Comparison of ENCODE assay signal across 23 cellular contexts in genomic region chr7:82364048-82364447, GRCh38.
DNase-seq lines count a peak whose midpoint lies in the region; ATAC-seq and TF ChIP-seq lines count a peak whose summit lies in the region.
"Had no signal": no experiment of that assay in that cellular context is flagged by ENCODE, and none has a peak within 500 bp of the region (broad histone marks: within the 10 kb centered on the region; RNA-seq: fewer than 3 reads in every experiment).

No MANE protein-coding gene starts in this region.

- no peak overlapping the region for H3K14ac ChIP-seq in neuronal stem cell (ENCODE audit: low read length)

- H3K27ac ChIP-seq in left ventricle myocardium inferior (replicated peaks) = no peak overlapping the region
- peak overlapping the region; percentile 51 for H3K27ac ChIP-seq in neuronal stem cell (replicated peaks; ENCODE audit: low read length)
- H3K27ac ChIP-seq: BLaER1 had no signal

- no peak overlapping the region for H4K91ac ChIP-seq in neuronal stem cell (ENCODE audit: low read depth, low read length, poor library complexity)

- H3K9ac ChIP-seq in neuronal stem cell (ENCODE audit: low read depth, low read length, poor library complexity) = no peak overlapping the region
- H3K9ac ChIP-seq: BLaER1 had no signal

- no peak overlapping the region for H3K18ac ChIP-seq in neuronal stem cell (ENCODE audit: low read length)

- DNase-seq in Right ventricle myocardium superior (no peak), left ventricle myocardium inferior (no peak), left ventricle myocardium superior (no peak), cardiac septum (ENCODE audit: low spot score) (no peak), neuronal stem cell (ENCODE audit: low spot score) (no peak)
- DNase-seq: 8988T; ACHN; BE2C; C1 segment of cervical spinal cord; CD4-positive, alpha-beta memory T cell; CD4-positive, CD25-positive, alpha-beta regulatory T cell; CD8-positive, alpha-beta memory T cell; COR-L47; DMS 273 treated with DMSO at 0.1 percent for 48 hours; DMS153; DMS53; DMS79; DND-41; EL; GDM1 had no signal

- H3K36me3 ChIP-seq in left ventricle myocardium inferior (no peaks in the 10 kb centered on the region), neuronal stem cell (replicated peaks in 1 of 2; ENCODE audit: control insufficient read depth in 2 of 2, insufficient read depth in 2 of 2, low read length in 2 of 2) (no peaks in the 10 kb centered on the region)
- H3K36me3 ChIP-seq: BE2C, BLaER1 had no signal

- H2BK15ac ChIP-seq in neuronal stem cell (ENCODE audit: low read length) = no peak overlapping the region

- H3K9me3 ChIP-seq in left ventricle myocardium inferior (replicated peaks) = no peaks in the 10 kb centered on the region
- no peaks in the 10 kb centered on the region for H3K9me3 ChIP-seq in neuronal stem cell (replicated peaks in 1 of 2; ENCODE audit: control insufficient read depth in 2 of 2, insufficient read depth in 1 of 2, low read depth in 1 of 2, low read length in 2 of 2)
- H3K9me3 ChIP-seq: BE2C, BLaER1 had no signal

- no peak overlapping the region for H4K8ac ChIP-seq in neuronal stem cell (ENCODE audit: low read depth, low read length)

- H3K27me3 ChIP-seq in left ventricle myocardium inferior (ENCODE audit: low read depth) (no peaks in the 10 kb centered on the region), neuronal stem cell (ENCODE audit: control insufficient read depth in 3 of 3, insufficient read depth in 3 of 3, low read depth in 1 of 3, low read length in 3 of 3) (peaks cover 0 to 68% (median 0%) of the 10 kb centered on the region in 3 experiments)
- H3K27me3 ChIP-seq: BE2C, BLaER1 had no signal

- ATAC-seq in Right ventricle myocardium superior (ENCODE audit: poor library complexity) = peak; percentile 61
- peak; percentile 77 for ATAC-seq in left ventricle myocardium superior
- no peak for ATAC-seq in HG03025 (IDR thresholded peaks at IDR 0.05; ENCODE audit: low FRiP score, unreplicated experiment)
- ATAC-seq: GM12878 had no signal

- no peak overlapping the region for H3K4ac ChIP-seq in neuronal stem cell (ENCODE audit: low read length)

- H3K4me2 ChIP-seq in neuronal stem cell (ENCODE audit: insufficient read depth, low read length, poor library complexity, severe bottlenecking) = no peak overlapping the region
- H3K4me2 ChIP-seq: BLaER1 had no signal

- no peak overlapping the region for H3K4me3 ChIP-seq in left ventricle myocardium inferior
- H3K4me3 ChIP-seq in neuronal stem cell (ENCODE audit: low read length in 2 of 2) = no peak overlapping the region
- H3K4me3 ChIP-seq: BLaER1, GM12878 had no signal

- no peak overlapping the region for H2BK5ac ChIP-seq in neuronal stem cell (ENCODE audit: low read length)

- H3K23ac ChIP-seq in neuronal stem cell (ENCODE audit: low read depth, low read length, poor library complexity) = no peak overlapping the region

- peak overlapping the region; percentile 24 for H2AK5ac ChIP-seq in neuronal stem cell (ENCODE audit: low read depth, low read length)

- no peak overlapping the region for H2AFZ ChIP-seq in neuronal stem cell (ENCODE audit: low read length)

- peaks cover 56% of the 10 kb centered on the region for H3K4me1 ChIP-seq in left ventricle myocardium inferior
- peaks cover 11 to 14% of the 10 kb centered on the region in 2 donors for H3K4me1 ChIP-seq in neuronal stem cell (ENCODE audit: control insufficient read depth in 2 of 2, insufficient read depth in 1 of 2, low read depth in 1 of 2, low read length in 2 of 2)

- TF ChIP-seq CTCF in left ventricle myocardium inferior (IDR thresholded peaks at IDR 0.05; ENCODE audit: borderline replicate concordance) = no peak

- no CpG with 5 or more reads among the region's 1 CpG for WGBS in neuronal stem cell (ENCODE audit: extremely low coverage in 2 of 2, insufficient read length in 2 of 2, insufficient replicate concordance in 1 of 2), 2 donors

- H2BK12ac ChIP-seq in neuronal stem cell (ENCODE audit: low read length) = no peak overlapping the region

- intact Hi-C loops in Right ventricle myocardium superior (cut with DNase I) = no loop called here
- intact Hi-C loops in left ventricle myocardium inferior (cut with micrococcal nuclease) = no loop called here
- intact Hi-C loops in left ventricle myocardium superior (cut with micrococcal nuclease) = no loop called here
- intact Hi-C loops in cardiac septum (cut with DNase I) = no loop called here

- H3K79me1 ChIP-seq in neuronal stem cell (ENCODE audit: low read depth, low read length) = no peaks in the 10 kb centered on the region

- H2BK120ac ChIP-seq in neuronal stem cell (ENCODE audit: low read depth, low read length) = no peak overlapping the region
